30 cellular contexts compared by ENCODE assay signal in genomic region chr1:210899676-210900075, GRCh38.
"Had no signal": no experiment of that assay in that cellular context is flagged by ENCODE, and none has a peak within 500 bp of the region (broad histone marks: within the 10 kb centered on the region; RNA-seq: fewer than 3 reads in every experiment).

No MANE protein-coding gene starts in this region.

- H3K9me3 Mint-ChIP-seq: activated CD4-positive, alpha-beta T cell treated with anti-CD3 and anti-CD28 coated beads, Interleukin-2, amount 10 ng/mL, durations not matched to agents 7 days and 5 days; activated CD8-positive, alpha-beta T cell treated with anti-CD3 and anti-CD28 coated beads for 36 hours; activated naive CD4-positive, alpha-beta T cell treated with anti-CD3 and anti-CD28 coated beads for 36 hours; activated naive CD4-positive, alpha-beta T cell treated with anti-CD3 and anti-CD28 coated beads, Interleukin-2, amount 50 U/mL, for 24 hours; activated naive CD8-positive, alpha-beta T cell treated with anti-CD3 and anti-CD28 coated beads for 36 hours; activated T-cell treated with anti-CD3 and anti-CD28 coated beads, Interleukin-2, amount 50 U/mL, for 4 hours; activated T-helper 2 cell treated with anti-CD3 and anti-CD28 coated beads, Interferon-gamma antibody, Interleukin-2, Interleukin-4, amounts not matched to agents 10 μg/mL and 5 μg/mL and 100 μg/mL, durations not matched to agents 14 hours and 24 hours and 36 hours; T-helper 2 cell treated with Interferon-gamma antibody and Interleukin-4, amounts not matched to agents 5 μg/mL and 100 μg/mL, for 36 hours had no signal

- DNase-seq: activated CD4-positive, alpha-beta T cell treated with anti-CD3 and anti-CD28 coated beads for 4 hours; activated CD4-positive, alpha-beta T cell treated with anti-CD3 and anti-CD28 coated beads, Interleukin-2, amount 10 ng/mL, durations not matched to agents 7 days and 5 days; activated CD4-positive, alpha-beta T cell treated with anti-CD3 and anti-CD28 coated beads, Interleukin-2, amount 50 U/mL, for 4 hours; activated CD4-positive, CD25-positive, alpha-beta regulatory T cell; activated CD4-positive, CD25-positive, alpha-beta regulatory T cell treated with anti-CD3 and anti-CD28 coated beads, Interleukin-2, amount 50 U/mL, for 72 hours; activated CD8-positive, alpha-beta memory T cell treated with anti-CD3 and anti-CD28 coated beads for 24 hours; activated CD8-positive, alpha-beta T cell treated with anti-CD3 and anti-CD28 coated beads for 36 hours; activated effector memory CD4-positive, alpha-beta T cell treated with anti-CD3 and anti-CD28 coated beads, Interleukin-2, amount 50 U/mL, for 16 hours; activated naive CD4-positive, alpha-beta T cell treated with anti-CD3 and anti-CD28 coated beads for 36 hours; activated naive CD8-positive, alpha-beta T cell treated with anti-CD3 and anti-CD28 coated beads for 36 hours; activated naive CD8-positive, alpha-beta T cell treated with anti-CD3 and anti-CD28 coated beads, Interleukin-2, amount 50 U/mL, for 24 hours; activated T-cell treated with anti-CD3 and anti-CD28 coated beads, Interleukin-2, amount 50 U/mL, for 4 hours; adrenal gland; amygdala; aorta; body of pancreas; caudate nucleus; cortex of kidney; effector CD8-positive, alpha-beta T cell; foreskin fibroblast; head of caudate nucleus; T-helper 1 cell; T-helper 17 cell; T1000 had no signal

- H3K4me3 Mint-ChIP-seq: activated CD4-positive, alpha-beta T cell treated with anti-CD3 and anti-CD28 coated beads, Interleukin-2, amount 10 ng/mL, durations not matched to agents 7 days and 5 days; activated CD8-positive, alpha-beta T cell treated with anti-CD3 and anti-CD28 coated beads for 36 hours; activated naive CD4-positive, alpha-beta T cell treated with anti-CD3 and anti-CD28 coated beads for 36 hours; activated naive CD4-positive, alpha-beta T cell treated with anti-CD3 and anti-CD28 coated beads, Interleukin-2, amount 50 U/mL, for 24 hours; activated naive CD8-positive, alpha-beta T cell treated with anti-CD3 and anti-CD28 coated beads for 36 hours; activated naive CD8-positive, alpha-beta T cell treated with anti-CD3 and anti-CD28 coated beads, Interleukin-2, amount 50 U/mL, for 24 hours; activated T-cell treated with anti-CD3 and anti-CD28 coated beads, Interleukin-2, amount 50 U/mL, for 4 hours; T-helper 17 cell; T-helper 2 cell treated with Interferon-gamma antibody and Interleukin-4, amounts not matched to agents 5 μg/mL and 100 μg/mL, for 36 hours had no signal

- H3K27ac ChIP-seq: adrenal gland, body of pancreas had no signal

- H3K27ac Mint-ChIP-seq: activated CD4-positive, alpha-beta T cell treated with anti-CD3 and anti-CD28 coated beads, Interleukin-2, amount 10 ng/mL, durations not matched to agents 7 days and 5 days; activated CD8-positive, alpha-beta T cell treated with anti-CD3 and anti-CD28 coated beads for 36 hours; activated naive CD4-positive, alpha-beta T cell treated with anti-CD3 and anti-CD28 coated beads for 36 hours; activated naive CD4-positive, alpha-beta T cell treated with anti-CD3 and anti-CD28 coated beads, Interleukin-2, amount 50 U/mL, for 24 hours; activated naive CD8-positive, alpha-beta T cell treated with anti-CD3 and anti-CD28 coated beads for 36 hours; activated naive CD8-positive, alpha-beta T cell treated with anti-CD3 and anti-CD28 coated beads, Interleukin-2, amount 50 U/mL, for 24 hours; activated T-helper 2 cell treated with anti-CD3 and anti-CD28 coated beads, Interferon-gamma antibody, Interleukin-2, Interleukin-4, amounts not matched to agents 10 μg/mL and 5 μg/mL and 100 μg/mL, durations not matched to agents 14 hours and 24 hours and 36 hours; T-helper 17 cell; T-helper 2 cell treated with Interferon-gamma antibody and Interleukin-4, amounts not matched to agents 5 μg/mL and 100 μg/mL, for 36 hours had no signal

- H3K27me3 ChIP-seq: adrenal gland, body of pancreas had no signal

- H3K9me3 ChIP-seq: adrenal gland, body of pancreas had no signal

- H3K4me3 ChIP-seq: adrenal gland, body of pancreas had no signal

- H3K36me3 ChIP-seq: adrenal gland had no signal

- H3K36me3 Mint-ChIP-seq: activated naive CD4-positive, alpha-beta T cell treated with anti-CD3 and anti-CD28 coated beads, Interleukin-2, amount 50 U/mL, for 24 hours; activated naive CD8-positive, alpha-beta T cell treated with anti-CD3 and anti-CD28 coated beads for 36 hours had no signal

- ATAC-seq: activated CD8-positive, alpha-beta T cell treated with anti-CD3 and anti-CD28 coated beads for 36 hours; activated naive CD8-positive, alpha-beta T cell treated with anti-CD3 and anti-CD28 coated beads, Interleukin-2, amount 50 U/mL, for 24 hours; activated T-cell treated with anti-CD3 and anti-CD28 coated beads, Interleukin-2, amount 50 U/mL, for 4 hours; body of pancreas; esophagus mucosa; T-helper 17 cell had no signal

- FAIRE-seq: colon, frontal cortex had no signal

- H3K4me1 Mint-ChIP-seq: activated CD4-positive, alpha-beta T cell treated with anti-CD3 and anti-CD28 coated beads, Interleukin-2, amount 10 ng/mL, durations not matched to agents 7 days and 5 days; activated naive CD4-positive, alpha-beta T cell treated with anti-CD3 and anti-CD28 coated beads, Interleukin-2, amount 50 U/mL, for 24 hours; activated naive CD8-positive, alpha-beta T cell treated with anti-CD3 and anti-CD28 coated beads for 36 hours; activated naive CD8-positive, alpha-beta T cell treated with anti-CD3 and anti-CD28 coated beads, Interleukin-2, amount 50 U/mL, for 24 hours; T-helper 17 cell had no signal

- H3K4me1 ChIP-seq: adrenal gland, body of pancreas had no signal
